18 cellular contexts compared by ENCODE assay signal in the genomic region with DNA sequence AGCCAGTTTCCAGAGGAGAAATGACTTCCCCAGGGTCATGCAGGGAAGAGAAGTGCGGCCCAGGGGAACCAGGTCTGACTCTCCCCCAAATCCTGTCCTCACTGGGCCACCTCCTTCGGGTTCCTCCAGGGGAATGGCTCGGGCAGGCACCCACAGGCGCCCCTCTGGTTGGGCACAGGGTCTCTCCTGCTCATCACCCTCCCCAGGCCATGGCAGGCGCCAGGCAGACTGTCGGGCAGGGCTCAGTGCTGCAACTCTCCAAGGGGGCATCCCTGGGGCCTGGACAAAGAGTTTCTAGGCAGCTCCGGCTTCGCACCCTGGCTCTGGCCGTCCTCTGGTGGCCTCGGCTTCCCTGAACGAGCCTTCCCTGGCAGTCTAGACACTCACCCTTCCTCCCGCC.
DNase-seq lines count a peak whose midpoint lies in the region; ATAC-seq and TF ChIP-seq lines count a peak whose summit lies in the region.
"Had no signal": no experiment of that assay in that cellular context is flagged by ENCODE, and none has a peak within 500 bp of the region (broad histone marks: within the 10 kb centered on the region; RNA-seq: fewer than 3 reads in every experiment).

No MANE protein-coding gene starts in this region.

- H3K4me3 ChIP-seq in BLaER1 (no peak overlapping the region), osteoblast (ENCODE audit: insufficient read depth, low read length) (no peak overlapping the region)
- H3K4me3 ChIP-seq in BLaER1 treated with 17β-estradiol and CSF1 and Interleukin-3, amounts not matched to agents 10 nM and 100 nM = no peak overlapping the region

- no peaks in the 10 kb centered on the region for H3K9me3 ChIP-seq in BLaER1
- no peaks in the 10 kb centered on the region for H3K9me3 ChIP-seq in BLaER1 treated with 17β-estradiol and CSF1 and Interleukin-3, amounts not matched to agents 10 nM and 100 nM (replicated peaks in 1 of 11)
- no peaks in the 10 kb centered on the region for H3K9me3 ChIP-seq in osteoblast (ENCODE audit: low read depth, low read length)
- H3K9me3 ChIP-seq: BE2C, Caco-2 had no signal

- CTCF ChIA-PET in RWPE1 (lab: Yijun Ruan, JAX) = interaction anchor here (1.0 kb wide), 1 partner anchor 30 kb away, joined by 4 read pairs; no protein-coding TSS in a partner anchor

- H2AFZ ChIP-seq in osteoblast (ENCODE audit: low read length) = no peak overlapping the region

- DNase-seq in RWPE1 (ENCODE audit: low spot score) = no peak
- DNase-seq in osteoblast (ENCODE audit: insufficient read length, low spot score, missing footprints) = peak; percentile 88
- DNase-seq in OCI-M1 (lab: John Stamatoyannopoulos, UW) = no peak
- DNase-seq in cardiac septum (ENCODE audit: low spot score) = no peak
- DNase-seq in CD1c-positive myeloid dendritic cell (ENCODE audit: extremely low spot score) = no peak
- DNase-seq: 8988T; ACHN; BE2C; C1 segment of cervical spinal cord; Caco-2; Calu3; CD4-positive, alpha-beta T cell; CD8-positive, alpha-beta T cell; DMS79 treated with DMSO at 0.1 percent for 48 hours; GF-D8 had no signal

- intact Hi-C loops in cardiac septum (cut with DNase I) = no loop called here

- H3K79me2 ChIP-seq in osteoblast (ENCODE audit: insufficient read depth, low read length) = no peaks in the 10 kb centered on the region

- H4K20me1 ChIP-seq in BLaER1 (peaks cover 95% of the 10 kb centered on the region), osteoblast (ENCODE audit: insufficient read depth, low read length) (no peaks in the 10 kb centered on the region)
- peaks cover 0 to 95% (median 90%) of the 10 kb centered on the region in 11 experiments; a peak in 18 of 22 replicates for H4K20me1 ChIP-seq in BLaER1 treated with 17β-estradiol and CSF1 and Interleukin-3, amounts not matched to agents 10 nM and 100 nM

- H3K4me2 ChIP-seq in BLaER1 (peak overlapping the region; percentile 82), osteoblast (ENCODE audit: insufficient read depth, low read length) (no peak overlapping the region)
- peak overlapping the region in 10 of 11 experiments; percentile 19 to 98 (median 91); a peak in 19 of 22 replicates for H3K4me2 ChIP-seq in BLaER1 treated with 17β-estradiol and CSF1 and Interleukin-3, amounts not matched to agents 10 nM and 100 nM

- H3K27me3 ChIP-seq in BLaER1 = no peaks in the 10 kb centered on the region
- no peaks in the 10 kb centered on the region for H3K27me3 ChIP-seq in BLaER1 treated with 17β-estradiol and CSF1 and Interleukin-3, amounts not matched to agents 10 nM and 100 nM
- no peaks in the 10 kb centered on the region for H3K27me3 ChIP-seq in osteoblast (ENCODE audit: insufficient read depth, low read length)
- H3K27me3 ChIP-seq: BE2C had no signal

- H3K36me3 ChIP-seq in BLaER1 (no peaks in the 10 kb centered on the region), osteoblast (ENCODE audit: insufficient read depth, low read length) (no peaks in the 10 kb centered on the region)
- no peaks in the 10 kb centered on the region for H3K36me3 ChIP-seq in BLaER1 treated with 17β-estradiol and CSF1 and Interleukin-3, amounts not matched to agents 10 nM and 100 nM
- H3K36me3 ChIP-seq: BE2C had no signal

- peaks cover 87% of the 10 kb centered on the region for H3K4me1 ChIP-seq in BLaER1
- peaks cover 25 to 89% (median 77%) of the 10 kb centered on the region in 10 experiments for H3K4me1 ChIP-seq in BLaER1 treated with 17β-estradiol and CSF1 and Interleukin-3, amounts not matched to agents 10 nM and 100 nM
- H3K4me1 ChIP-seq in osteoblast (ENCODE audit: insufficient read depth, low read length) = peaks cover 3% of the 10 kb centered on the region
- H3K4me1 ChIP-seq: BE2C had no signal

- H3K9ac ChIP-seq in BLaER1 = no peak overlapping the region
- peak overlapping the region in 2 of 11 experiments; percentile 34 to 41; a peak in 1 of 22 replicates for H3K9ac ChIP-seq in BLaER1 treated with 17β-estradiol and CSF1 and Interleukin-3, amounts not matched to agents 10 nM and 100 nM

- POLR2A ChIA-PET in RWPE1 (lab: Yijun Ruan, JAX; ENCODE audit: low non-redundant PET) = no interaction called here

- ATAC-seq in HG03095 (IDR thresholded peaks at IDR 0.05; ENCODE audit: unreplicated experiment) = no peak
- ATAC-seq: CD8-positive, alpha-beta T cell had no signal

- no peak overlapping the region; the same call in 1 of the 2 replicates for H3K27ac ChIP-seq in BLaER1
- H3K27ac ChIP-seq in BLaER1 treated with 17β-estradiol and CSF1 and Interleukin-3, amounts not matched to agents 10 nM and 100 nM = no peak overlapping the region
- peak overlapping the region; percentile 94 for H3K27ac ChIP-seq in RWPE1
- H3K27ac ChIP-seq in osteoblast (ENCODE audit: low read depth, low read length) = no peak overlapping the region

- TF ChIP-seq CTCF in RWPE1 (conservative IDR thresholded peaks at IDR 0.05; ENCODE audit: low read depth) = no peak
- no peak for TF ChIP-seq CTCF in osteoblast (IDR thresholded peaks at IDR 0.05; ENCODE audit: extremely low read depth, low read depth, low read length)
